9 cellular contexts compared by ENCODE assay signal in the genomic region with DNA sequence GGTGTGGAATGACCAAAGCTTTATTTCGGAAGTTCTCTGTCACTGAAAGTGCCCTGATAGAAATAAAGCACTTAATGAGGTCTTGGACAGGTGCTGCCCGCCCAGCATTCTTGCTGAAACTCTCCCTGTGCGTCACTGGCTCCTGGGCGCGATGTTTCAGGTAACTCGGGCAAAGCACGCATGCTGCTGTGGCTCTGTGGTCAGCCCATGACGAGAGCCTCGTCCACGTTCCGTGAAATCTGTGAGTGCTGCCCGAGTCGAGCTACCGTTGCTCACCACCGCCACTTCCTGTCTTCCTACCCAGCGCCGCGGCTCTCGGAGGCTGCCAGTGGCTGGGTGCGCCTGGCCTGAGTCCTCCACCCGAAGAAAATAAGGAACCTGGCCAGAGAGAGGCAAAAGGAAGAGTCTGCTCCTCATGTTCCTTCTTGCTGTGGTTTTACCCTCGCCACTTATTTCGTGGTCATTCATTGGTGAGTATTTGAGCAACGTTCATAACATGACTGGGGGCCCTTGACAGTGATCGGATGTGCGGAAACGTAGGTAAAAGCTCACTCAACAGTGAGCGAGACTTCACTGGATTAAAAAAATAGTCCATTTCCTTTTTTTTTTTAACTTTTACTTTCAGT.
DNase-seq lines count a peak whose midpoint lies in the region; ATAC-seq lines count a peak whose summit lies in the region.
"Had no signal": no experiment of that assay in that cellular context is flagged by ENCODE, and none has a peak within 500 bp of the region (broad histone marks: within the 10 kb centered on the region; RNA-seq: fewer than 3 reads in every experiment).

No MANE protein-coding gene starts in this region.

- peak; percentile 80 to 81 for ATAC-seq in CD4-positive, CD25-positive, alpha-beta regulatory T cell (ENCODE audit: low read depth in 2 of 2)
- peak; percentile 66 for ATAC-seq in GM21381 (IDR thresholded peaks at IDR 0.05; ENCODE audit: unreplicated experiment)
- peak; percentile 90 for ATAC-seq in activated CD8-positive, alpha-beta T cell treated with anti-CD3 and anti-CD28 coated beads, Interleukin-2, amount 10 ng/mL, durations not matched to agents 7 days and 5 days
- peak; percentile 72 for ATAC-seq in Right ventricle myocardium inferior

- H3K4me1 Mint-ChIP-seq in CD4-positive, CD25-positive, alpha-beta regulatory T cell, result peaks cover 21 to 70% (median 30%) of the 10 kb centered on the region in 4 donors
- peaks cover 88% of the 10 kb centered on the region for H3K4me1 Mint-ChIP-seq in activated CD8-positive, alpha-beta T cell treated with anti-CD3 and anti-CD28 coated beads, Interleukin-2, amount 10 ng/mL, durations not matched to agents 7 days and 5 days (ENCODE audit: low read depth)

- H3K36me3 ChIP-seq in CD4-positive, CD25-positive, alpha-beta regulatory T cell (ENCODE audit: control insufficient read depth, insufficient read depth, low read length), result no peaks in the 10 kb centered on the region

- H3K27me3 ChIP-seq in CD4-positive, CD25-positive, alpha-beta regulatory T cell (ENCODE audit: control insufficient read depth, insufficient read depth, low read length), result no peaks in the 10 kb centered on the region

- peak overlapping the region; percentile 99 for H3K27ac Mint-ChIP-seq in CD4-positive, CD25-positive, alpha-beta regulatory T cell
- H3K27ac Mint-ChIP-seq in activated CD8-positive, alpha-beta T cell treated with anti-CD3 and anti-CD28 coated beads, Interleukin-2, amount 10 ng/mL, durations not matched to agents 7 days and 5 days, result peak overlapping the region; percentile 97

- H3K36me3 Mint-ChIP-seq in CD4-positive, CD25-positive, alpha-beta regulatory T cell, result no peaks in the 10 kb centered on the region
- H3K36me3 Mint-ChIP-seq in activated CD8-positive, alpha-beta T cell treated with anti-CD3 and anti-CD28 coated beads, Interleukin-2, amount 10 ng/mL, durations not matched to agents 7 days and 5 days (ENCODE audit: low read depth), result peaks cover 11% of the 10 kb centered on the region

- peak; percentile 61 to 89 (median 82) for DNase-seq in CD4-positive, CD25-positive, alpha-beta regulatory T cell
- DNase-seq in KBM-7 (peak; percentile 95), Right ventricle myocardium inferior (ENCODE audit: missing footprints) (peak; percentile 95), NCI-H1436 treated with DMSO at 0.1 percent for 48 hours (lab: John Stamatoyannopoulos, UW) (no peak), RKO (ENCODE audit: low spot score) (no peak)
- peak; percentile 93 for DNase-seq in activated CD8-positive, alpha-beta T cell treated with anti-CD3 and anti-CD28 coated beads, Interleukin-2, amount 10 ng/mL, durations not matched to agents 7 days and 5 days
- peak; percentile 58 to 62 for DNase-seq in stimulated activated CD4-positive, alpha-beta T cell treated with anti-CD3 and anti-CD28 coated beads, Interleukin-2, amount 100 ng/mL, for 48 hours

- peaks cover 49% of the 10 kb centered on the region for H3K4me1 ChIP-seq in CD4-positive, CD25-positive, alpha-beta regulatory T cell (ENCODE audit: control insufficient read depth, insufficient read depth, low read length, poor library complexity, severe bottlenecking)

- H3K27me3 Mint-ChIP-seq in CD4-positive, CD25-positive, alpha-beta regulatory T cell, result peaks cover 21% of the 10 kb centered on the region
- H3K27me3 Mint-ChIP-seq in activated CD8-positive, alpha-beta T cell treated with anti-CD3 and anti-CD28 coated beads, Interleukin-2, amount 10 ng/mL, durations not matched to agents 7 days and 5 days (ENCODE audit: low read depth), result no peaks in the 10 kb centered on the region

- in situ Hi-C loops in KBM-7 (cut with MboI; ENCODE audit: low pct_unique_long_range_greater_than_20kb, low sequenced_read_pairs), result no loop called here

- no peaks in the 10 kb centered on the region for H3K9me3 Mint-ChIP-seq in CD4-positive, CD25-positive, alpha-beta regulatory T cell
- H3K9me3 Mint-ChIP-seq in activated CD8-positive, alpha-beta T cell treated with anti-CD3 and anti-CD28 coated beads, Interleukin-2, amount 10 ng/mL, durations not matched to agents 7 days and 5 days (ENCODE audit: insufficient read depth), result no peaks in the 10 kb centered on the region

- peak overlapping the region; percentile 89 for H3K4me3 ChIP-seq in CD4-positive, CD25-positive, alpha-beta regulatory T cell (ENCODE audit: low read depth, low read length)

- intact Hi-C loops in Right ventricle myocardium inferior (cut with DNase I), result no loop called here

- peak overlapping the region; percentile 89 for H3K27ac ChIP-seq in CD4-positive, CD25-positive, alpha-beta regulatory T cell (ENCODE audit: insufficient read depth, low read length, poor library complexity, severe bottlenecking)
- H3K27ac ChIP-seq: C4-2B had no signal

- peak overlapping the region; percentile 84 to 90 (median 87) for H3K4me3 Mint-ChIP-seq in CD4-positive, CD25-positive, alpha-beta regulatory T cell
- peak overlapping the region; percentile 84 for H3K4me3 Mint-ChIP-seq in activated CD8-positive, alpha-beta T cell treated with anti-CD3 and anti-CD28 coated beads, Interleukin-2, amount 10 ng/mL, durations not matched to agents 7 days and 5 days

- no peaks in the 10 kb centered on the region for H3K9me3 ChIP-seq in CD4-positive, CD25-positive, alpha-beta regulatory T cell (ENCODE audit: control insufficient read depth in 2 of 2, low read length in 2 of 2)

- POLR2A ChIA-PET in activated CD8-positive, alpha-beta T cell treated with anti-CD3 and anti-CD28 coated beads, Interleukin-2, amount 10 ng/mL, durations not matched to agents 7 days and 5 days (lab: Charles Lee), result interaction anchor here (0.6 to 3.1 kb wide), 23 partner anchors 10 to 1219 kb away, joined by 3 to 30 read pairs (median 4); a partner anchor contains a TSS

- CTCF ChIA-PET in activated CD8-positive, alpha-beta T cell treated with anti-CD3 and anti-CD28 coated beads, Interleukin-2, amount 10 ng/mL, durations not matched to agents 7 days and 5 days (lab: Charles Lee), result interaction anchor here (0.7 to 7.7 kb wide), 20 partner anchors 15 to 170 kb away, joined by 3 to 106 read pairs (median 4); a partner anchor contains a TSS

Comparison
In these comparisons a context has a peak if more than half of its experiments do, and no peak if none do; other contexts are left out.
1. DNase-seq: peak in CD4-positive, CD25-positive, alpha-beta regulatory T cell (3 of 3), KBM-7 (single experiment), activated CD8-positive, alpha-beta T cell treated with anti-CD3 and anti-CD28 coated beads, Interleukin-2, amount 10 ng/mL, durations not matched to agents 7 days and 5 days (single experiment), Right ventricle myocardium inferior (single experiment) and stimulated activated CD4-positive, alpha-beta T cell treated with anti-CD3 and anti-CD28 coated beads, Interleukin-2, amount 100 ng/mL, for 48 hours (2 of 2); none in NCI-H1436 treated with DMSO at 0.1 percent for 48 hours (single experiment) and RKO (single experiment).
2. Peak in every context shown above with its lines, with median percentiles within 50 percentile points of each other: ATAC-seq.